Comparison of ENCODE assay signal across 8 cellular contexts in genomic region chr1:172699111-172699510, GRCh38. TPM values are rescaled to one million over a fixed set of nuclear protein-coding genes. Genes with fewer than 3 reads are reported as not detected.
DNase-seq lines count a peak whose midpoint lies in the region; ATAC-seq lines count a peak whose summit lies in the region.

No MANE protein-coding gene starts in this region.

- DNase-seq in activated CD4-positive, alpha-beta T cell treated with anti-CD3 and anti-CD28 coated beads, Interleukin-2, amount 50 U/mL, for 48 hours: peak; percentile 63 to 78
- DNase-seq in epithelial cell of prostate (ENCODE audit: low read depth, low spot score) (peak; percentile 60), left lobe of liver (ENCODE audit: low spot score) (no peak), NCI-H2107 treated with DMSO at 0.1 percent for 48 hours (lab: John Stamatoyannopoulos, UW; ENCODE audit: unreplicated experiment) (no peak)
- DNase-seq in stimulated activated CD8-positive, alpha-beta memory T cell treated with anti-CD3 and anti-CD28 coated beads, Interleukin-12 subunit alpha, Interleukin-12 subunit beta, amount 100 ng/mL, for 24 hours (ENCODE audit: extremely low read depth): peak; percentile 55

- H3K27ac ChIP-seq in epithelial cell of prostate: peak overlapping the region; percentile 64

- ATAC-seq in GM19372 (IDR thresholded peaks at IDR 0.05; ENCODE audit: low read depth, unreplicated experiment): peak; percentile 62
- ATAC-seq in HG03565 (IDR thresholded peaks at IDR 0.05; ENCODE audit: unreplicated experiment): peak; percentile 76
- ATAC-seq in left lobe of liver: no peak
- ATAC-seq in HG03045 (IDR thresholded peaks at IDR 0.05; ENCODE audit: unreplicated experiment): no peak

RNA-seq across cellular contexts. Expression of gene FASLG, which starts 40.2 kb away (rescaled TPM):
- not detected for total RNA-seq in left lobe of liver

Comparison
In these comparisons a context has a peak if more than half of its experiments do, and no peak if none do; other contexts are left out.
1. ATAC-seq: peak in GM19372 (single experiment) and HG03565 (single experiment); none in left lobe of liver (single experiment) and HG03045 (single experiment).
2. DNase-seq: peak in activated CD4-positive, alpha-beta T cell treated with anti-CD3 and anti-CD28 coated beads, Interleukin-2, amount 50 U/mL, for 48 hours (2 of 2), epithelial cell of prostate (single experiment) and stimulated activated CD8-positive, alpha-beta memory T cell treated with anti-CD3 and anti-CD28 coated beads, Interleukin-12 subunit alpha, Interleukin-12 subunit beta, amount 100 ng/mL, for 24 hours (single experiment); none in left lobe of liver (single experiment) and NCI-H2107 treated with DMSO at 0.1 percent for 48 hours (single experiment).